Comparison of ENCODE assay signal across 26 cellular contexts in genomic region chr1:182457844-182458243, GRCh38. TPM values are rescaled to one million over a fixed set of nuclear protein-coding genes. Genes with fewer than 3 reads are reported as not detected.
"Had no signal": no experiment of that assay in that cellular context is flagged by ENCODE, and none has a peak within 500 bp of the region (broad histone marks: within the 10 kb centered on the region; RNA-seq: fewer than 3 reads in every experiment).

No MANE protein-coding gene starts in this region.

- H3K27me3 ChIP-seq: SJSA1 had no signal

- DNase-seq: Kasumi-1, MM.1S, NCI-H1048, NCI-H1105, NCI-H1417, NCI-H1436 treated with DMSO at 0.1 percent for 48 hours, NCI-H1694, NCI-H187 treated with DMSO at 0.1 percent for 48 hours, NCI-H2029 treated with DMSO at 0.1 percent for 48 hours, NCI-H2171, NCI-H226, NCI-H446, NCI-H510A, NCI-H524 treated with DMSO at 0.1 percent for 48 hours, NCI-H69, NCI-H774, Right ventricle myocardium superior, RPMI8226, SIG-M5 had no signal

- H3K27ac ChIP-seq: KMS-11, SJSA1, SK-N-MC had no signal

- H3K4me1 ChIP-seq: SJSA1 had no signal

- H3K4me3 ChIP-seq: K562, SJSA1, SK-N-MC had no signal

- ATAC-seq: K562 had no signal

- H3K36me3 Mint-ChIP-seq: IgD-negative memory B cell had no signal

- H3K4me3 Mint-ChIP-seq: IgD-negative memory B cell had no signal

- H3K36me3 ChIP-seq: SJSA1 had no signal

- H3K9me3 ChIP-seq: SJSA1 had no signal

- H3K9me3 Mint-ChIP-seq: IgD-negative memory B cell had no signal

- H3K4me1 Mint-ChIP-seq: IgD-negative memory B cell had no signal

- H3K27ac Mint-ChIP-seq: IgD-negative memory B cell had no signal

RNA-seq across cellular contexts. Expression of gene RGSL1, which starts 7.9 kb away (rescaled TPM):
- total RNA-seq: K562, M059J, Right ventricle myocardium superior, SJSA1 had no signal

RNA-seq across cellular contexts. Expression of gene TEDDM1, which starts 57.4 kb away (rescaled TPM):
- total RNA-seq: HT1080, K562, M059J, Right ventricle myocardium superior, SJSA1 had no signal
